In genomic region chr7:26062240-26062603, GRCh38 we compare ENCODE assay signal across 9 cellular contexts.
"Had no signal": no experiment of that assay in that cellular context is flagged by ENCODE, and none has a peak within 500 bp of the region (broad histone marks: within the 10 kb centered on the region; RNA-seq: fewer than 3 reads in every experiment).

No MANE protein-coding gene starts in this region.

- H3K4me3 ChIP-seq: heart right ventricle, stomach, transverse colon, uterus had no signal

- H3K36me3 ChIP-seq: heart right ventricle, stomach, transverse colon, uterus, WERI-Rb-1 had no signal

- FAIRE-seq: endometrium, small intestine, TTC549 had no signal

- H3K4me1 ChIP-seq: parathyroid adenoma, uterus had no signal

- H3K9ac ChIP-seq: parathyroid adenoma had no signal

- H3K27me3 ChIP-seq: uterus had no signal

- H3K9me3 ChIP-seq: heart right ventricle, stomach, transverse colon, uterus had no signal

- H3K79me2 ChIP-seq: parathyroid adenoma had no signal

- H3K27ac ChIP-seq: heart right ventricle, parathyroid adenoma, transverse colon, uterus, WERI-Rb-1 had no signal
